ENCODE assay signal across 3 cellular contexts in genomic region chr2:147463881-147464520, GRCh38.
TF ChIP-seq lines count a peak whose summit lies in the region.

No MANE protein-coding gene starts in this region.

TF ChIP-seq in HCT116, 20 proteins besides CTCF, POLR2A, EP300 and RAD21 (continued from another document):
- no peak for TF ChIP-seq POLR2AphosphoS5 (IDR thresholded peaks at IDR 0.05; ENCODE audit: low read depth, low read length)
- no peak for TF ChIP-seq TCF7L2 (IDR thresholded peaks at IDR 0.05; ENCODE audit: borderline replicate concordance, extremely low read depth, insufficient read depth, insufficient read length)
- TF ChIP-seq JUND (IDR thresholded peaks at IDR 0.05): no peak
- no peak for TF ChIP-seq CBX3 (IDR thresholded peaks at IDR 0.05; ENCODE audit: low read depth)
- TF ChIP-seq REST (IDR thresholded peaks at IDR 0.05; ENCODE audit: low read depth): no peak
- TF ChIP-seq MAX (IDR thresholded peaks at IDR 0.05): no peak
- no peak for TF ChIP-seq CEBPB (IDR thresholded peaks at IDR 0.05; ENCODE audit: low read depth)
- TF ChIP-seq SP1 (IDR thresholded peaks at IDR 0.05; ENCODE audit: low read depth): no peak
- no peak for TF ChIP-seq ZBTB33 (IDR thresholded peaks at IDR 0.05; ENCODE audit: extremely low read depth, insufficient replicate concordance, low read length)
- no peak for TF ChIP-seq ZNF274 (IDR thresholded peaks at IDR 0.05; ENCODE audit: low read depth, low read length)

TF ChIP-seq in WTC11, 78 proteins besides CTCF, POLR2A, EP300 and RAD21 (continued from another document):
- TF ChIP-seq ERG (CRISPR knock-in tag; IDR thresholded peaks at IDR 0.05) (no peak), ZNF532 (CRISPR knock-in tag; IDR thresholded peaks at IDR 0.05; ENCODE audit: borderline replicate concordance) (no peak), TEAD1 (CRISPR knock-in tag; IDR thresholded peaks at IDR 0.05) (no peak), JAZF1 (CRISPR knock-in tag; IDR thresholded peaks at IDR 0.05) (no peak), ZNF121 (CRISPR knock-in tag; IDR thresholded peaks at IDR 0.05) (no peak), ATF3 (CRISPR knock-in tag; conservative IDR thresholded peaks at IDR 0.05) (no peak), MXD4 (CRISPR knock-in tag; IDR thresholded peaks at IDR 0.05; ENCODE audit: borderline replicate concordance) (no peak), TCF7 (CRISPR knock-in tag; IDR thresholded peaks at IDR 0.05; ENCODE audit: low read depth) (no peak), NFE2L1 (CRISPR knock-in tag; IDR thresholded peaks at IDR 0.05) (no peak), ZNF425 (CRISPR knock-in tag; conservative IDR thresholded peaks at IDR 0.05) (no peak), ZNF416 (CRISPR knock-in tag; IDR thresholded peaks at IDR 0.05) (no peak), ZNF138 (CRISPR knock-in tag; conservative IDR thresholded peaks at IDR 0.05) (no peak), CREB1 (CRISPR knock-in tag; IDR thresholded peaks at IDR 0.05) (no peak)

TF ChIP-seq in GM23338, 12 proteins besides CTCF, POLR2A, EP300 and RAD21:
- TF ChIP-seq ZNF462 (CRISPR knock-in tag; IDR thresholded peaks at IDR 0.05) (no peak), STAT1 (IDR thresholded peaks at IDR 0.05; ENCODE audit: unreplicated experiment) (no peak), CREB1 (CRISPR knock-in tag; IDR thresholded peaks at IDR 0.05; ENCODE audit: low read depth) (no peak), EZH2 (IDR thresholded peaks at IDR 0.05; ENCODE audit: low read depth, unreplicated experiment) (no peak), ZNF331 (CRISPR knock-in tag; IDR thresholded peaks at IDR 0.05; ENCODE audit: low read depth) (no peak), EZH2phosphoT487 (IDR thresholded peaks at IDR 0.05; ENCODE audit: unreplicated experiment) (no peak), REST (IDR thresholded peaks at IDR 0.05; ENCODE audit: unreplicated experiment) (no peak), ETS1 (IDR thresholded peaks at IDR 0.05) (no peak), POLR2AphosphoS5 (IDR thresholded peaks at IDR 0.05; ENCODE audit: low read depth) (no peak), NANOG (IDR thresholded peaks at IDR 0.05; ENCODE audit: borderline replicate concordance) (no peak), ZNF114 (CRISPR knock-in tag; IDR thresholded peaks at IDR 0.05) (no peak), JUNB (IDR thresholded peaks at IDR 0.05; ENCODE audit: unreplicated experiment) (no peak)
